In genomic region chr11:78379039-78379670, GRCh38 we compare ENCODE assay signal across 1 cellular context.
TF ChIP-seq lines count a peak whose summit lies in the region.

No MANE protein-coding gene starts in this region.

TF ChIP-seq in K562, 482 proteins besides CTCF, POLR2A, EP300 and RAD21 (continued from another document):
- TF ChIP-seq PKNOX1 (IDR thresholded peaks at IDR 0.05) (peak; percentile 21; the same call in 1 of the 2 replicates), MAFF (IDR thresholded peaks at IDR 0.05; ENCODE audit: low read length) (peak; percentile 70)
